ENCODE assay signal across 13 cellular contexts in the genomic region with DNA sequence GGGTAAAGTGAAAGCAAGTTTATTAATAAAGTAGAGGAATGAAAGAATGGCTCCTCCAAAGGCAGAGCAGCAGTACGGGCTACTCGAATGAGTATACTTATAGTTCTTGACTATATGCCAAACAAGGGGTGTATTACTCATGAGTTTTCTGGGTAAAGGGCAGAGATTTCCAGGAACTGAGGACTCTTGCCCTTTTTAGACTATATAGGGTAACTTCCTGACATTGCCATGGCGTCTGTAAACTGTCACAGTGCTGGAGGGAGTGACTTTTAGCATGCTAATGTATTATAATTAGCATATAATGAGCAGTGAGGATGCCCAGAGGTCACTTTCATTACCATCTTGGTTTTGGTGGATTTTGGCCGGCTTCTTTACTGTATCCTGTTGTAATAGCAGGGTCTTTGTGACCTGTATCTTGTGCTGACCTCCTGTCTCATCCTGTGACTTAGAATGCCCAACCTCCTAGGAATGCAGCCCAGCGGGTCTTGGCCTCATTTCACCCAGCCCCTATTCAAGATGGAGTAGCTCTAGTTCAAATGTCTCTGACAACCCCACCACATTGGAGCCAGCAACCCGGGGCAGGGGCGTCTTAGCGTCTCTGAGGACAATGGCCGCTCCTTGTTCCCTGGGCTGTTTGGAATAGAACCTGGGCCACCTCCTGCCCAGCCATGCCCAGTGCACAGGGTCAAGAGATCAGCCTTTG. TPM values are rescaled to one million over a fixed set of nuclear protein-coding genes. Genes with fewer than 3 reads are reported as not detected.
A peak's percentile ranks its signal among the peaks of the same experiment; 100 is the strongest.
DNase-seq lines count a peak whose midpoint lies in the region; ATAC-seq and TF ChIP-seq lines count a peak whose summit lies in the region.
"Had no signal": no experiment of that assay in that cellular context is flagged by ENCODE, and none has a peak within 500 bp of the region (broad histone marks: within the 10 kb centered on the region; RNA-seq: fewer than 3 reads in every experiment).

No MANE protein-coding gene starts in this region.

- peak overlapping the region; percentile 85 for H3K27ac Mint-ChIP-seq in activated CD4-positive, alpha-beta memory T cell treated with anti-CD3 and anti-CD28 coated beads, Interleukin-2, amount 10 ng/mL, durations not matched to agents 7 days and 5 days
- H3K27ac Mint-ChIP-seq: CD4-positive, alpha-beta T cell had no signal

- no peaks in the 10 kb centered on the region for H3K4me1 ChIP-seq in colonic mucosa
- H3K4me1 ChIP-seq: uterus had no signal

- no peaks in the 10 kb centered on the region for H3K27me3 Mint-ChIP-seq in activated CD4-positive, alpha-beta memory T cell treated with anti-CD3 and anti-CD28 coated beads, Interleukin-2, amount 10 ng/mL, durations not matched to agents 7 days and 5 days
- H3K27me3 Mint-ChIP-seq: CD4-positive, alpha-beta T cell had no signal

- peaks cover 49% of the 10 kb centered on the region for H3K4me1 Mint-ChIP-seq in activated CD4-positive, alpha-beta memory T cell treated with anti-CD3 and anti-CD28 coated beads, Interleukin-2, amount 10 ng/mL, durations not matched to agents 7 days and 5 days

- TF ChIP-seq CTCF in fibroblast of villous mesenchyme (IDR thresholded peaks at IDR 0.05; ENCODE audit: insufficient read depth, low read depth, low read length) (no peak), colonic mucosa (IDR thresholded peaks at IDR 0.05) (no peak)

- no peaks in the 10 kb centered on the region for H3K9me3 Mint-ChIP-seq in activated CD4-positive, alpha-beta memory T cell treated with anti-CD3 and anti-CD28 coated beads, Interleukin-2, amount 10 ng/mL, durations not matched to agents 7 days and 5 days
- H3K9me3 Mint-ChIP-seq: CD4-positive, alpha-beta T cell had no signal

- no peak for ATAC-seq in HG03520 (IDR thresholded peaks at IDR 0.05; ENCODE audit: unreplicated experiment)
- no peak for ATAC-seq in GM18870 (IDR thresholded peaks at IDR 0.05; ENCODE audit: unreplicated experiment)
- ATAC-seq: HepG2 had no signal

- H3K27ac ChIP-seq in colonic mucosa: no peak overlapping the region
- H3K27ac ChIP-seq: uterus had no signal

- intact Hi-C loops in colonic mucosa (cut with DNase I): no loop called here

- H3K9ac ChIP-seq in colonic mucosa (ENCODE audit: low read depth in 2 of 2, low read length in 2 of 2): no peak overlapping the region

- H3K36me3 Mint-ChIP-seq in activated CD4-positive, alpha-beta memory T cell treated with anti-CD3 and anti-CD28 coated beads, Interleukin-2, amount 10 ng/mL, durations not matched to agents 7 days and 5 days (ENCODE audit: low read depth): no peaks in the 10 kb centered on the region

- no peak overlapping the region for H3K4me3 ChIP-seq in fibroblast of villous mesenchyme (ENCODE audit: low read depth, low read length)
- H3K4me3 ChIP-seq in colonic mucosa: no peak overlapping the region
- H3K4me3 ChIP-seq: uterus had no signal

- no peaks in the 10 kb centered on the region for H3K9me3 ChIP-seq in colonic mucosa
- H3K9me3 ChIP-seq: uterus had no signal

- CTCF ChIA-PET in activated CD4-positive, alpha-beta memory T cell treated with anti-CD3 and anti-CD28 coated beads, Interleukin-2, amount 10 ng/mL, durations not matched to agents 7 days and 5 days (lab: Charles Lee): no interaction called here

- POLR2A ChIA-PET in activated CD4-positive, alpha-beta memory T cell treated with anti-CD3 and anti-CD28 coated beads, Interleukin-2, amount 10 ng/mL, durations not matched to agents 7 days and 5 days (lab: Charles Lee): no interaction called here

- no peaks in the 10 kb centered on the region for H3K36me3 ChIP-seq in colonic mucosa
- H3K36me3 ChIP-seq: uterus had no signal

- no peaks in the 10 kb centered on the region for H3K27me3 ChIP-seq in colonic mucosa
- H3K27me3 ChIP-seq: uterus had no signal

- peak; percentile 11 to 13 for DNase-seq in AML-193 (lab: John Stamatoyannopoulos, UW)
- peak; percentile 15 for DNase-seq in HCEC 1CT
- peak; percentile 60 for DNase-seq in activated CD4-positive, alpha-beta memory T cell treated with anti-CD3 and anti-CD28 coated beads, Interleukin-2, amount 10 ng/mL, durations not matched to agents 7 days and 5 days
- DNase-seq in fibroblast of villous mesenchyme (ENCODE audit: low read depth): peak; percentile 15
- DNase-seq in colonic mucosa: no peak
- no peak for DNase-seq in T1000 (lab: John Stamatoyannopoulos, UW)
- DNase-seq: CD4-positive, alpha-beta T cell; hippocampal formation; NCI-H2171 treated with DMSO at 0.1 percent for 48 hours; uterus had no signal

- peak overlapping the region; percentile 21 for H3K4me3 Mint-ChIP-seq in activated CD4-positive, alpha-beta memory T cell treated with anti-CD3 and anti-CD28 coated beads, Interleukin-2, amount 10 ng/mL, durations not matched to agents 7 days and 5 days
- H3K4me3 Mint-ChIP-seq: CD4-positive, alpha-beta T cell had no signal

RNA-seq across cellular contexts. Expression of a gene that starts 34.9 kb away (rescaled TPM):
- total RNA-seq in activated CD4-positive, alpha-beta memory T cell treated with anti-CD3 and anti-CD28 coated beads, Interleukin-2, amount 10 ng/mL, durations not matched to agents 7 days and 5 days: 100 to 1,000 TPM; 193 to 208 TPM
- total RNA-seq in fibroblast of villous mesenchyme (28.3 and 38.4 TPM in 2 replicates), colonic mucosa (10 to 100 TPM; 36.2 to 41.6 TPM)
- total RNA-seq: HepG2 had no signal

Comparison
In these comparisons a context has a peak if more than half of its experiments do, and no peak if none do; other contexts are left out.
1. DNase-seq: peak in AML-193 (2 of 2), HCEC 1CT (single experiment), activated CD4-positive, alpha-beta memory T cell treated with anti-CD3 and anti-CD28 coated beads, Interleukin-2, amount 10 ng/mL, durations not matched to agents 7 days and 5 days (single experiment) and fibroblast of villous mesenchyme (single experiment); none in colonic mucosa (single experiment) and T1000 (single experiment).